Comparison of ENCODE assay signal across 2 cellular contexts in the genomic region with DNA sequence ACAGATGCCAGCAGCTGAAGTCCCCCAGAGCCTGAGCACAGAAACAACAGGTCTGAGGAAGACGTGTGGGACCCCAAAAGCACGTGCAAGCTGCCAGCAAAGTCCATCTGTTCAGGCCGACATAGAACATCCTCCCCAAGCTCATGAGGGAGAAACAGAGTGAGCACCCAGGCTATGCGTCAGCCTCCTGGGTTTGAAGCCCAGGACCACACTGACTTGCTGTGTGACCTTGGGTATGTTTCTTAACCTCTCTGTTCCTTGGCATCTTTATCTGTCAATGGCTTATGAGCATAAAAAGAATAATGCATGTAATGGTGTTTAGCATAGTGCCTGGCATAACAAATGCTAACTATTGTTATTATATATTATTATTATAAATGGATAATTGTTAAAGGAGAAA.
TF ChIP-seq lines count a peak whose summit lies in the region.

No MANE protein-coding gene starts in this region.

TF ChIP-seq in A549, 52 proteins besides CTCF, POLR2A, EP300 and RAD21:
- TF ChIP-seq ZFP36 (IDR thresholded peaks at IDR 0.05; ENCODE audit: borderline replicate concordance, partially characterized antibody): peak; percentile 51
- no peak for TF ChIP-seq HEYL (CRISPR knock-in tag; IDR thresholded peaks at IDR 0.05)
TF ChIP-seq in A549: peak in this region for 1.

TF ChIP-seq in K562, 482 proteins besides CTCF, POLR2A, EP300 and RAD21:
- TF ChIP-seq XRCC4 (IDR thresholded peaks at IDR 0.05; ENCODE audit: extremely low read depth, insufficient read depth, insufficient read length) (no peak), DDX20 (tag; IDR thresholded peaks at IDR 0.05; ENCODE audit: low read depth) (no peak), SAP30 (IDR thresholded peaks at IDR 0.05; ENCODE audit: borderline replicate concordance, insufficient read depth, low read depth, low read length, poor library complexity, severe bottlenecking) (no peak), ZNF41 (CRISPR knock-in tag; conservative IDR thresholded peaks at IDR 0.05) (no peak), U2AF1 (optimal IDR thresholded peaks at IDR 0.05; ENCODE audit: low read depth, low read length) (no peak), ETV6 (IDR thresholded peaks at IDR 0.05; ENCODE audit: borderline replicate concordance in 1 of 2, low read depth in 2 of 2, low read length in 1 of 2) (no peak), ETV6 (CRISPR knock-in tag; IDR thresholded peaks at IDR 0.05; ENCODE audit: borderline replicate concordance) (no peak), MAZ (CRISPR knock-in tag; conservative IDR thresholded peaks at IDR 0.05 in 1 of 2, IDR thresholded peaks at IDR 0.05 in 1 of 2) (no peak), ZFP36 (IDR thresholded peaks at IDR 0.05; ENCODE audit: low read depth, low read length, partially characterized antibody) (peak; percentile 58), RBM25 (IDR thresholded peaks at IDR 0.05; ENCODE audit: low read depth, low read length, severe bottlenecking) (peak; percentile 80), PHF20 (IDR thresholded peaks at IDR 0.05; ENCODE audit: partially characterized antibody) (no peak), TEAD1 (CRISPR knock-in tag; IDR thresholded peaks at IDR 0.05) (no peak), ESRRA (IDR thresholded peaks at IDR 0.05; ENCODE audit: borderline replicate concordance, low read depth) (no peak)
- TF ChIP-seq, protein P1, sequence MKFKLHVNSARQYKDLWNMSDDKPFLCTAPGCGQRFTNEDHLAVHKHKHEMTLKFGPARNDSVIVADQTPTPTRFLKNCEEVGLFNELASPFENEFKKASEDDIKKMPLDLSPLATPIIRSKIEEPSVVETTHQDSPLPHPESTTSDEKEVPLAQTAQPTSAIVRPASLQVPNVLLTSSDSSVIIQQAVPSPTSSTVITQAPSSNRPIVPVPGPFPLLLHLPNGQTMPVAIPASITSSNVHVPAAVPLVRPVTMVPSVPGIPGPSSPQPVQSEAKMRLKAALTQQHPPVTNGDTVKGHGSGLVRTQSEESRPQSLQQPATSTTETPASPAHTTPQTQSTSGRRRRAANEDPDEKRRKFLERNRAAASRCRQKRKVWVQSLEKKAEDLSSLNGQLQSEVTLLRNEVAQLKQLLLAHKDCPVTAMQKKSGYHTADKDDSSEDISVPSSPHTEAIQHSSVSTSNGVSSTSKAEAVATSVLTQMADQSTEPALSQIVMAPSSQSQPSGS (CRISPR knock-in tag; IDR thresholded peaks at IDR 0.05): no peak
